In the genomic region with DNA sequence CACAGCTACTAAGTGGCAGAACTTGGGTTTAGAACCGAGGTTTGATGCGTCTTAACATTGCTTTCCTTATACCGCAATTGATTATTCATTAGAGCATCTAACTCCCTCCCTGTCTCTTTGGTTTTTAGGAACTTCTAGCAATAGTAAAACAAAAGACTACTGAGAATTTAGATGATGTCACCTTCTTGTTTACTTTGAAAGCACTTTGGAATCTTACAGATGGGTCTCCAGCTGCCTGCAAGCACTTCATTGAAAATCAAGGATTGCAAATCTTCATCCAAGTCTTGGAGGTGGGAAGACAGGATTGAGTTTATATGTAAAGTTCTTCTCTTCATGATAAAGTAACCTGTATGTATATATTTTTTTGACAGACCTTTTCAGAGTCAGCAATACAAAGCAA, we compare ENCODE assay signal across 21 cellular contexts. TPM values are rescaled to one million over a fixed set of nuclear protein-coding genes. Genes with fewer than 3 reads are reported as not detected.
DNase-seq lines count a peak whose midpoint lies in the region; ATAC-seq and TF ChIP-seq lines count a peak whose summit lies in the region.
"Had no signal": no experiment of that assay in that cellular context is flagged by ENCODE, and none has a peak within 500 bp of the region (broad histone marks: within the 10 kb centered on the region; RNA-seq: fewer than 3 reads in every experiment).

No MANE protein-coding gene starts in this region.

- H2AFZ ChIP-seq in fibroblast of lung (ENCODE audit: low read length): no peak overlapping the region
- H2AFZ ChIP-seq in mesenchymal stem cell (ENCODE audit: low read depth, low read length): no peak overlapping the region

- no peaks in the 10 kb centered on the region for H3K79me2 ChIP-seq in fibroblast of lung (ENCODE audit: control insufficient read depth, insufficient read depth, low read length)

- H3K36me3 Mint-ChIP-seq in stimulated activated naive B cell treated with anti-CD40 and anti-IgM and Interleukin-4, amounts not matched to agents 10 μg/mL and 1 μg/mL and 100 μg/mL, for 72 hours: no peaks in the 10 kb centered on the region
- H3K36me3 Mint-ChIP-seq: CD14-positive monocyte had no signal

- no peak overlapping the region for H4K91ac ChIP-seq in mesenchymal stem cell (ENCODE audit: low read length)

- H4K8ac ChIP-seq in mesenchymal stem cell (ENCODE audit: low read length): no peak overlapping the region

- no peak for ATAC-seq in stimulated activated naive B cell treated with anti-CD40 and anti-IgM and Interleukin-4, amounts not matched to agents 10 μg/mL and 1 μg/mL and 100 μg/mL, for 72 hours (replicated peaks)
- ATAC-seq: A549, Right ventricle myocardium inferior had no signal

- no peak overlapping the region for H2AK5ac ChIP-seq in mesenchymal stem cell (ENCODE audit: low read length, severe bottlenecking)

- WGBS in mesenchymal stem cell: 80% methylated on average over 2 of the region's 3 CpGs

- no peak overlapping the region for H3K18ac ChIP-seq in mesenchymal stem cell (ENCODE audit: low read depth in 1 of 2, low read length in 2 of 2)

- no peak overlapping the region for H2BK120ac ChIP-seq in mesenchymal stem cell (ENCODE audit: low read depth, low read length)

- H3K4me3 ChIP-seq in LNCaP clone FGC (ENCODE audit: low read depth, low read length): no peak overlapping the region
- H3K4me3 ChIP-seq in fibroblast of lung (replicated peaks in 1 of 4; ENCODE audit: control extremely low read depth in 1 of 4, insufficient read depth in 1 of 4, low read depth in 3 of 4, low read length in 4 of 4): no peak overlapping the region
- no peak overlapping the region for H3K4me3 ChIP-seq in mesenchymal stem cell (ENCODE audit: insufficient read depth in 1 of 2, low read depth in 1 of 2, low read length in 2 of 2)
- no peak overlapping the region for H3K4me3 ChIP-seq in ascending aorta
- H3K4me3 ChIP-seq: A549 had no signal

- intact Hi-C loops in ascending aorta (cut with DNase I): no loop called here

- no peak overlapping the region for H3K4me3 Mint-ChIP-seq in stimulated activated naive B cell treated with anti-CD40 and anti-IgM and Interleukin-4, amounts not matched to agents 10 μg/mL and 1 μg/mL and 100 μg/mL, for 72 hours
- H3K4me3 Mint-ChIP-seq: CD14-positive monocyte had no signal

- no peak overlapping the region for H3K14ac ChIP-seq in mesenchymal stem cell (ENCODE audit: low read length in 2 of 2)

- H3K27ac ChIP-seq in fibroblast of lung (ENCODE audit: insufficient read depth, low read length): no peak overlapping the region
- H3K27ac ChIP-seq in mesenchymal stem cell (ENCODE audit: low read length, poor library complexity, severe bottlenecking): no peak overlapping the region
- no peak overlapping the region for H3K27ac ChIP-seq in ascending aorta
- H3K27ac ChIP-seq: A549 had no signal

- no peaks in the 10 kb centered on the region for H3K4me1 ChIP-seq in fibroblast of lung (ENCODE audit: control insufficient read depth, extremely low read depth, insufficient read depth, low read length)
- H3K4me1 ChIP-seq in mesenchymal stem cell (ENCODE audit: control insufficient read depth, insufficient read depth, low read depth, low read length): peaks cover 3% of the 10 kb centered on the region
- H3K4me1 ChIP-seq in ascending aorta: no peaks in the 10 kb centered on the region

- H2BK5ac ChIP-seq in mesenchymal stem cell (ENCODE audit: low read depth, low read length, poor library complexity, severe bottlenecking): no peak overlapping the region

- H4K20me1 ChIP-seq in fibroblast of lung (ENCODE audit: control insufficient read depth, extremely low read depth, insufficient read depth, low read length): no peaks in the 10 kb centered on the region

- DNase-seq in EH (ENCODE audit: low read depth): peak; percentile 16
- peak; percentile 7 for DNase-seq in LNCaP clone FGC (ENCODE audit: low read depth)
- DNase-seq in fibroblast of lung (ENCODE audit: low read depth in 2 of 2): peak; percentile 26 to 29
- DNase-seq in mesenchymal stem cell: peak; percentile 67
- no peak for DNase-seq in NCI-H2171 treated with DMSO at 0.1 percent for 48 hours (lab: John Stamatoyannopoulos, UW)
- no peak for DNase-seq in stimulated activated CD8-positive, alpha-beta memory T cell treated with anti-CD3 and anti-CD28 coated beads, Interleukin-4, amount 100 ng/mL, for 48 hours
- DNase-seq in stimulated activated naive B cell treated with anti-CD40 and anti-IgM and Interleukin-4, amounts not matched to agents 10 μg/mL and 1 μg/mL and 100 μg/mL, for 72 hours: no peak
- DNase-seq in ascending aorta (ENCODE audit: low spot score in 2 of 2): no peak
- DNase-seq: DMS79; GOT3; NCI-H1436 treated with DMSO at 0.1 percent for 48 hours; NCI-H2029; NCI-H2171; NCI-H446 treated with DMSO at 0.1 percent for 48 hours; NK-92 treated with Interleukin-12 subunit alpha and Interleukin-12 subunit beta, amount 100 ng/mL, for 24 hours had no signal

- H3K4me1 Mint-ChIP-seq in stimulated activated naive B cell treated with anti-CD40 and anti-IgM and Interleukin-4, amounts not matched to agents 10 μg/mL and 1 μg/mL and 100 μg/mL, for 72 hours: no peaks in the 10 kb centered on the region
- H3K4me1 Mint-ChIP-seq: CD14-positive monocyte had no signal

- H3K4me2 ChIP-seq in fibroblast of lung (ENCODE audit: extremely low read depth, insufficient read depth, low read length) (no peak overlapping the region), mesenchymal stem cell (ENCODE audit: low read length, poor library complexity, severe bottlenecking) (no peak overlapping the region)
- H3K4me2 ChIP-seq: A549 had no signal

- peaks cover 0 to 6% of the 10 kb centered on the region in 2 donors for H3K27me3 Mint-ChIP-seq in stimulated activated naive B cell treated with anti-CD40 and anti-IgM and Interleukin-4, amounts not matched to agents 10 μg/mL and 1 μg/mL and 100 μg/mL, for 72 hours

- TF ChIP-seq CTCF in LNCaP clone FGC (IDR thresholded peaks at IDR 0.05; ENCODE audit: control insufficient read depth, extremely low read depth, insufficient read depth) (no peak), fibroblast of lung (conservative IDR thresholded peaks at IDR 0.05 in 1 of 2, IDR thresholded peaks at IDR 0.05 in 1 of 2; ENCODE audit: low read depth in 1 of 2, low read length in 2 of 2) (no peak), ascending aorta (IDR thresholded peaks at IDR 0.05) (no peak)

- no peaks in the 10 kb centered on the region for H3K9me3 ChIP-seq in fibroblast of lung (ENCODE audit: control insufficient read depth, insufficient read depth, low read depth, low read length)
- H3K9me3 ChIP-seq in mesenchymal stem cell (ENCODE audit: control insufficient read depth, low read length): no peaks in the 10 kb centered on the region
- H3K9me3 ChIP-seq in ascending aorta: no peaks in the 10 kb centered on the region
- H3K9me3 ChIP-seq: A549 had no signal

- no peaks in the 10 kb centered on the region for H3K36me3 ChIP-seq in fibroblast of lung (ENCODE audit: control insufficient read depth, insufficient read depth, low read length)
- no peaks in the 10 kb centered on the region for H3K36me3 ChIP-seq in mesenchymal stem cell (ENCODE audit: control insufficient read depth in 1 of 2, insufficient read depth in 2 of 2, low read depth in 1 of 2, low read length in 2 of 2)
- H3K36me3 ChIP-seq in ascending aorta: no peaks in the 10 kb centered on the region

- H3K4ac ChIP-seq in mesenchymal stem cell (ENCODE audit: low read depth in 1 of 2, low read length in 2 of 2): no peak overlapping the region

- no peak overlapping the region for H3K23ac ChIP-seq in mesenchymal stem cell (ENCODE audit: low read length in 2 of 2)

- no peak overlapping the region for H2BK15ac ChIP-seq in mesenchymal stem cell (ENCODE audit: low read depth, poor library complexity, severe bottlenecking)

- no peaks in the 10 kb centered on the region for H3K79me1 ChIP-seq in mesenchymal stem cell (replicated peaks; ENCODE audit: low read length, poor library complexity, severe bottlenecking)

- H3K27me3 ChIP-seq in fibroblast of lung (ENCODE audit: control insufficient read depth, insufficient read depth, low read length) (no peaks in the 10 kb centered on the region), mesenchymal stem cell (ENCODE audit: control insufficient read depth in 1 of 2, insufficient read depth in 1 of 2, low read length in 2 of 2) (no peaks in the 10 kb centered on the region), ascending aorta (no peaks in the 10 kb centered on the region)

- H3K9me3 Mint-ChIP-seq in stimulated activated naive B cell treated with anti-CD40 and anti-IgM and Interleukin-4, amounts not matched to agents 10 μg/mL and 1 μg/mL and 100 μg/mL, for 72 hours: peaks cover 2 to 4% of the 10 kb centered on the region in 2 donors
- H3K9me3 Mint-ChIP-seq: CD14-positive monocyte had no signal

- H3K27ac Mint-ChIP-seq in stimulated activated naive B cell treated with anti-CD40 and anti-IgM and Interleukin-4, amounts not matched to agents 10 μg/mL and 1 μg/mL and 100 μg/mL, for 72 hours: no peak overlapping the region
- H3K27ac Mint-ChIP-seq: CD14-positive monocyte had no signal

- H3K9ac ChIP-seq in fibroblast of lung (ENCODE audit: insufficient read depth, low read length) (no peak overlapping the region), mesenchymal stem cell (ENCODE audit: low read length) (no peak overlapping the region)

- H2BK12ac ChIP-seq in mesenchymal stem cell (ENCODE audit: low read length in 2 of 2): no peak overlapping the region

RNA-seq across cellular contexts. Expression of gene ZYG11A, which starts 35.0 kb away (rescaled TPM):
- total RNA-seq in fibroblast of lung: 0.50 and 0.77 TPM in 2 replicates
- 0.28 and 0.73 TPM in 2 replicates for polyA plus RNA-seq in fibroblast of lung
- polyA plus RNA-seq in fibroblast of lung (2012): 0.28 and 0.68 TPM in 2 replicates
- polyA minus RNA-seq in fibroblast of lung (ENCODE audit: low replicate concordance): 1.6 TPM in 1 of 2 replicates, not detected in the other
- 0.90 TPM for polyA plus RNA-seq in mesenchymal stem cell (2013, experiment 1 of 2)
- polyA plus RNA-seq in mesenchymal stem cell (2013, experiment 2 of 2): 0.78 TPM
- not detected for total RNA-seq in ascending aorta
- total RNA-seq: MCF 10A, OCI-LY7, Right ventricle myocardium inferior, SK-MEL-5 had no signal
- polyA plus RNA-seq: CD14-positive monocyte had no signal

RNA-seq across cellular contexts. Expression of gene ECHDC2, which starts 44.0 kb away (rescaled TPM):
- 46.0 and 71.7 TPM in 2 replicates for total RNA-seq in fibroblast of lung
- 23.3 and 30.5 TPM in 2 replicates for polyA plus RNA-seq in fibroblast of lung
- polyA plus RNA-seq in fibroblast of lung (2012): 24.9 and 31.8 TPM in 2 replicates
- polyA minus RNA-seq in fibroblast of lung (ENCODE audit: low replicate concordance): 7.0 and 8.6 TPM in 2 replicates
- polyA plus RNA-seq in mesenchymal stem cell (2013, experiment 1 of 2): 55.9 TPM
- polyA plus RNA-seq in mesenchymal stem cell (2013, experiment 2 of 2): 52.3 TPM
- 127 TPM for total RNA-seq in ascending aorta
- total RNA-seq: OCI-LY7 had no signal

RNA-seq across cellular contexts. Expression of gene SCP2, which starts 49.5 kb away (rescaled TPM):
- total RNA-seq in fibroblast of lung (189 and 222 TPM in 2 replicates), ascending aorta (26.3 TPM)
- 225 and 305 TPM in 2 replicates for polyA plus RNA-seq in fibroblast of lung
- polyA plus RNA-seq in fibroblast of lung (2012): 195 and 258 TPM in 2 replicates
- polyA minus RNA-seq in fibroblast of lung (ENCODE audit: low replicate concordance): 20.4 and 51.4 TPM in 2 replicates
- polyA plus RNA-seq in mesenchymal stem cell (2013, experiment 1 of 2): 96.1 TPM
- 109 TPM for polyA plus RNA-seq in mesenchymal stem cell (2013, experiment 2 of 2)

Comparison
In these comparisons a context has a peak if more than half of its experiments do, and no peak if none do; other contexts are left out.
1. DNase-seq: peak in EH (single experiment), LNCaP clone FGC (single experiment), fibroblast of lung (2 of 2) and mesenchymal stem cell (single experiment); none in NCI-H2171 treated with DMSO at 0.1 percent for 48 hours (single experiment), stimulated activated CD8-positive, alpha-beta memory T cell treated with anti-CD3 and anti-CD28 coated beads, Interleukin-4, amount 100 ng/mL, for 48 hours (single experiment), stimulated activated naive B cell treated with anti-CD40 and anti-IgM and Interleukin-4, amounts not matched to agents 10 μg/mL and 1 μg/mL and 100 μg/mL, for 72 hours (single experiment) and ascending aorta (0 of 2).